ENCODE assay signal across 1 cellular context in the genomic region with DNA sequence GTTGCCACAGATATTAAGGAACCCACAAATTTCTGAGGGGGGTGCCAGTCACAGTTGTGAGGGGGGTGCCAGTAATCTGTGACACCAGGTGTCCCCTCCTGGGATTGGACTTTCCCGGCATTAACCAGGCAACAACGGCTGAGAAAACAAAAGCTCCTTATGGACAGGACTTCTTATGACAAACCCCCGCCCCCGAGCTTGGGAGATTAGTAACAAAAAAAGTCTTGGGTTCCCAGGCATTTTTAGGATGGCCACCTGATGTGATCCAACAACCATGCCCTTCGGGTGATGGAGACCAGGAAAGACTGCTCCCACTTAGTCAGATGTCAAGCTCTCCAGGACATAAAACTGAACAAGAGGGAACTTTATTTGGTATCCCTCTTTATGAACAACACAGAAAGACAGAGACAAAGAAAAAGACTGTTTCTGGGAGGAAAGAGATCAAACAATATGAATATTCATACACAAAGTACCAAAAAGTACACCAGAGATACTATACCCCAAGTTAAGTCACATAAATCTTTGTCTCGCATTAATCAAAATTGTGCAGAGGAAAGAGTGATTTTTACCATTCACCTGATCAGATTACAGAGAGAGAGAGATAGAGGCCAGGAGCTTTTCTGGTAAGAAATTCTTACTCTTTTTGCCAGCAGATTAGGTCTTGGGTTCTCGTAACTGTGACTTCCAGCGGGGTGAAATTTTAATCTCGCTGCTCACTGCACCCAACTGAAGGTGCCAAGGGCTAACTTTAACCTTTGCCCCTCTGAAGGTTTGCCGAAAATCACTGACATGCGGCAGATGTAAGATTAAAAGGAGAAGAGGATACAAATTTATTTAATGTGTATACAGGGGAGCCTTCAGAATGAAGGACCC.
TF ChIP-seq lines count a peak whose summit lies in the region.

No MANE protein-coding gene starts in this region.

TF ChIP-seq in K562, 482 proteins besides CTCF, POLR2A, EP300 and RAD21 (continued from another document):
- TF ChIP-seq, protein P1, sequence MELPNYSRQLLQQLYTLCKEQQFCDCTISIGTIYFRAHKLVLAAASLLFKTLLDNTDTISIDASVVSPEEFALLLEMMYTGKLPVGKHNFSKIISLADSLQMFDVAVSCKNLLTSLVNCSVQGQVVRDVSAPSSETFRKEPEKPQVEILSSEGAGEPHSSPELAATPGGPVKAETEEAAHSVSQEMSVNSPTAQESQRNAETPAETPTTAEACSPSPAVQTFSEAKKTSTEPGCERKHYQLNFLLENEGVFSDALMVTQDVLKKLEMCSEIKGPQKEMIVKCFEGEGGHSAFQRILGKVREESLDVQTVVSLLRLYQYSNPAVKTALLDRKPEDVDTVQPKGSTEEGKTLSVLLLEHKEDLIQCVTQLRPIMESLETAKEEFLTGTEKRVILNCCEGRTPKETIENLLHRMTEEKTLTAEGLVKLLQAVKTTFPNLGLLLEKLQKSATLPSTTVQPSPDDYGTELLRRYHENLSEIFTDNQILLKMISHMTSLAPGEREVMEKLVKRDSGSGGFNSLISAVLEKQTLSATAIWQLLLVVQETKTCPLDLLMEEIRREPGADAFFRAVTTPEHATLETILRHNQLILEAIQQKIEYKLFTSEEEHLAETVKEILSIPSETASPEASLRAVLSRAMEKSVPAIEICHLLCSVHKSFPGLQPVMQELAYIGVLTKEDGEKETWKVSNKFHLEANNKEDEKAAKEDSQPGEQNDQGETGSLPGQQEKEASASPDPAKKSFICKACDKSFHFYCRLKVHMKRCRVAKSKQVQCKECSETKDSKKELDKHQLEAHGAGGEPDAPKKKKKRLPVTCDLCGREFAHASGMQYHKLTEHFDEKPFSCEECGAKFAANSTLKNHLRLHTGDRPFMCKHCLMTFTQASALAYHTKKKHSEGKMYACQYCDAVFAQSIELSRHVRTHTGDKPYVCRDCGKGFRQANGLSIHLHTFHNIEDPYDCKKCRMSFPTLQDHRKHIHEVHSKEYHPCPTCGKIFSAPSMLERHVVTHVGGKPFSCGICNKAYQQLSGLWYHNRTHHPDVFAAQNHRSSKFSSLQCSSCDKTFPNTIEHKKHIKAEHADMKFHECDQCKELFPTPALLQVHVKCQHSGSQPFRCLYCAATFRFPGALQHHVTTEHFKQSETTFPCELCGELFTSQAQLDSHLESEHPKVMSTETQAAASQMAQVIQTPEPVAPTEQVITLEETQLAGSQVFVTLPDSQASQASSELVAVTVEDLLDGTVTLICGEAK (IDR thresholded peaks at IDR 0.05) = peak; percentile 78
- TF ChIP-seq, protein P1 (CRISPR knock-in tag; IDR thresholded peaks at IDR 0.05) = no peak
